In the genomic region with DNA sequence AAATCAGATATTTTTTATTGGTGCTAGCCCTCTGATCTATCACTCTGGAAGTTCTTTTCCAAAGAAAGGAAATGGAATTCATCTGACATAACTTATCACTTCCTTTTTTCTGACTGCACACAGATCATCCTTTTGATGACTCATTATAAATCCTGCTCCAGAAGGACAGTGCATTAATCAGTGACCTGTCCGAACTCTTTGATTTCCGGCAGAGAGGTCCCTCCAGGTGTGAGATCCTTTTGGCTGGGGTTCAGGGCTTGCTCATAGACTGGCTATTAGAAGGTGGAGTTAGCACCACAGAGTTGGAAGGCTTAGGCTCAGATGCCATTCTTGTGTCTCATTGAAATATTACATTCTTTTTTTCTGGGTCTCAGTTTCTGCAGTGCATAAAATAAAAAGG, we compare ENCODE assay signal across 1 cellular context.
A peak's percentile ranks its signal among the peaks of the same experiment; 100 is the strongest.
TF ChIP-seq lines count a peak whose summit lies in the region.

No MANE protein-coding gene starts in this region.

TF ChIP-seq in HCT116, 20 proteins besides CTCF, POLR2A, EP300 and RAD21 (continued from another document):
- TF ChIP-seq, protein P1, sequence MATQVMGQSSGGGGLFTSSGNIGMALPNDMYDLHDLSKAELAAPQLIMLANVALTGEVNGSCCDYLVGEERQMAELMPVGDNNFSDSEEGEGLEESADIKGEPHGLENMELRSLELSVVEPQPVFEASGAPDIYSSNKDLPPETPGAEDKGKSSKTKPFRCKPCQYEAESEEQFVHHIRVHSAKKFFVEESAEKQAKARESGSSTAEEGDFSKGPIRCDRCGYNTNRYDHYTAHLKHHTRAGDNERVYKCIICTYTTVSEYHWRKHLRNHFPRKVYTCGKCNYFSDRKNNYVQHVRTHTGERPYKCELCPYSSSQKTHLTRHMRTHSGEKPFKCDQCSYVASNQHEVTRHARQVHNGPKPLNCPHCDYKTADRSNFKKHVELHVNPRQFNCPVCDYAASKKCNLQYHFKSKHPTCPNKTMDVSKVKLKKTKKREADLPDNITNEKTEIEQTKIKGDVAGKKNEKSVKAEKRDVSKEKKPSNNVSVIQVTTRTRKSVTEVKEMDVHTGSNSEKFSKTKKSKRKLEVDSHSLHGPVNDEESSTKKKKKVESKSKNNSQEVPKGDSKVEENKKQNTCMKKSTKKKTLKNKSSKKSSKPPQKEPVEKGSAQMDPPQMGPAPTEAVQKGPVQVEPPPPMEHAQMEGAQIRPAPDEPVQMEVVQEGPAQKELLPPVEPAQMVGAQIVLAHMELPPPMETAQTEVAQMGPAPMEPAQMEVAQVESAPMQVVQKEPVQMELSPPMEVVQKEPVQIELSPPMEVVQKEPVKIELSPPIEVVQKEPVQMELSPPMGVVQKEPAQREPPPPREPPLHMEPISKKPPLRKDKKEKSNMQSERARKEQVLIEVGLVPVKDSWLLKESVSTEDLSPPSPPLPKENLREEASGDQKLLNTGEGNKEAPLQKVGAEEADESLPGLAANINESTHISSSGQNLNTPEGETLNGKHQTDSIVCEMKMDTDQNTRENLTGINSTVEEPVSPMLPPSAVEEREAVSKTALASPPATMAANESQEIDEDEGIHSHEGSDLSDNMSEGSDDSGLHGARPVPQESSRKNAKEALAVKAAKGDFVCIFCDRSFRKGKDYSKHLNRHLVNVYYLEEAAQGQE (IDR thresholded peaks at IDR 0.05; ENCODE audit: low read depth), result no peak
- TF ChIP-seq ELF1 (IDR thresholded peaks at IDR 0.05; ENCODE audit: borderline replicate concordance, low read depth) (peak; percentile 41; the same call in 1 of the 2 replicates), TCF7L2 (IDR thresholded peaks at IDR 0.05; ENCODE audit: borderline replicate concordance, extremely low read depth, insufficient read depth, insufficient read length) (peak; percentile 92), JUND (IDR thresholded peaks at IDR 0.05) (peak; percentile 97), EZH2 (IDR thresholded peaks at IDR 0.05) (no peak), ZFX (IDR thresholded peaks at IDR 0.05) (no peak), CBX3 (IDR thresholded peaks at IDR 0.05; ENCODE audit: low read depth) (peak; percentile 96)
- TF ChIP-seq, protein P2, sequence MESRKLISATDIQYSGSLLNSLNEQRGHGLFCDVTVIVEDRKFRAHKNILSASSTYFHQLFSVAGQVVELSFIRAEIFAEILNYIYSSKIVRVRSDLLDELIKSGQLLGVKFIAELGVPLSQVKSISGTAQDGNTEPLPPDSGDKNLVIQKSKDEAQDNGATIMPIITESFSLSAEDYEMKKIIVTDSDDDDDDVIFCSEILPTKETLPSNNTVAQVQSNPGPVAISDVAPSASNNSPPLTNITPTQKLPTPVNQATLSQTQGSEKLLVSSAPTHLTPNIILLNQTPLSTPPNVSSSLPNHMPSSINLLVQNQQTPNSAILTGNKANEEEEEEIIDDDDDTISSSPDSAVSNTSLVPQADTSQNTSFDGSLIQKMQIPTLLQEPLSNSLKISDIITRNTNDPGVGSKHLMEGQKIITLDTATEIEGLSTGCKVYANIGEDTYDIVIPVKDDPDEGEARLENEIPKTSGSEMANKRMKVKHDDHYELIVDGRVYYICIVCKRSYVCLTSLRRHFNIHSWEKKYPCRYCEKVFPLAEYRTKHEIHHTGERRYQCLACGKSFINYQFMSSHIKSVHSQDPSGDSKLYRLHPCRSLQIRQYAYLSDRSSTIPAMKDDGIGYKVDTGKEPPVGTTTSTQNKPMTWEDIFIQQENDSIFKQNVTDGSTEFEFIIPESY (IDR thresholded peaks at IDR 0.05; ENCODE audit: extremely low read depth, insufficient replicate concordance, low read length), result peak; percentile 49
